ENCODE assay signal across 8 cellular contexts in genomic region chr16:88782454-88783390, GRCh38. TPM values are rescaled to one million over a fixed set of nuclear protein-coding genes. Genes with fewer than 3 reads are reported as not detected.
DNase-seq lines count a peak whose midpoint lies in the region; ATAC-seq and TF ChIP-seq lines count a peak whose summit lies in the region.

No MANE protein-coding gene starts in this region.

- 68% methylated on average over 16 of the region's 16 CpGs for WGBS in right cardiac atrium

- no peaks in the 10 kb centered on the region for H3K9me3 ChIP-seq in right cardiac atrium (ENCODE audit: control insufficient read depth, low read length)

- TF ChIP-seq CTCF in AG10803 (conservative IDR thresholded peaks at IDR 0.05; ENCODE audit: low read length): no peak

- DNase-seq in AG10803 (ENCODE audit: low read depth) (peak; percentile 71), NCI-H226 (peak; percentile 92), right cardiac atrium (no peak)
- peak; percentile 86 for DNase-seq in activated naive CD4-positive, alpha-beta T cell treated with Interleukin-2 at 50 U/mL for 16 hours
- DNase-seq in stimulated activated CD4-positive, alpha-beta T cell treated with anti-CD3 and anti-CD28 coated beads, Interleukin-2, amount 100 ng/mL, for 24 hours: peak; percentile 83 to 86
- no peak for DNase-seq in effector CD8-positive, alpha-beta T cell (lab: John Stamatoyannopoulos, UW)

- H3K27ac ChIP-seq in right cardiac atrium (ENCODE audit: low read length): peak overlapping the region; percentile 58

- H3K4me1 ChIP-seq in right cardiac atrium (ENCODE audit: control insufficient read depth, insufficient read depth, low read length): peaks cover 4% of the 10 kb centered on the region

- ATAC-seq in right cardiac atrium: no peak
- no peak for ATAC-seq in HG02884 (IDR thresholded peaks at IDR 0.05; ENCODE audit: unreplicated experiment)
- no peak for ATAC-seq in HG02571 (IDR thresholded peaks at IDR 0.05; ENCODE audit: unreplicated experiment)

- H3K27me3 ChIP-seq in right cardiac atrium (ENCODE audit: control insufficient read depth, insufficient read depth): no peaks in the 10 kb centered on the region

- H3K4me3 ChIP-seq in AG10803 (ENCODE audit: low read length): peak overlapping the region; percentile 78
- no peak overlapping the region for H3K4me3 ChIP-seq in right cardiac atrium (ENCODE audit: low read length)

- intact Hi-C loops in right cardiac atrium (cut with DNase I): loop anchor here in 2 of 4 donors (5.0 kb wide), 2 partner anchors 35 to 40 kb away; no protein-coding TSS in a partner anchor

RNA-seq across cellular contexts. Expression of gene PIEZO1, which starts 2.3 kb away (rescaled TPM):
- 10 to 100 TPM; 21.7 to 45.6 (median 29.8) TPM for total RNA-seq in right cardiac atrium
- polyA plus RNA-seq in right cardiac atrium: 37.3 TPM

RNA-seq across cellular contexts. Expression of gene CDT1, which starts 20.9 kb away (rescaled TPM):
- 1 to 10 TPM in 2 of 4 donors, under 1 TPM in 2; 0.57 to 3.1 (median 1.1) TPM for total RNA-seq in right cardiac atrium
- polyA plus RNA-seq in right cardiac atrium: 0.27 TPM

RNA-seq across cellular contexts. Expression of gene APRT, which starts 29.0 kb away (rescaled TPM):
- total RNA-seq in right cardiac atrium: 10 to 100 TPM; 40.8 to 65.8 (median 50.7) TPM
- polyA plus RNA-seq in right cardiac atrium: 82.0 TPM

Comparison
In these comparisons a context has a peak if more than half of its experiments do, and no peak if none do; other contexts are left out.
1. DNase-seq: peak in AG10803 (single experiment), NCI-H226 (single experiment), activated naive CD4-positive, alpha-beta T cell treated with Interleukin-2 at 50 U/mL for 16 hours (single experiment) and stimulated activated CD4-positive, alpha-beta T cell treated with anti-CD3 and anti-CD28 coated beads, Interleukin-2, amount 100 ng/mL, for 24 hours (2 of 2); none in right cardiac atrium (0 of 3) and effector CD8-positive, alpha-beta T cell (single experiment).